ENCODE assay signal across 1 cellular context in the genomic region with DNA sequence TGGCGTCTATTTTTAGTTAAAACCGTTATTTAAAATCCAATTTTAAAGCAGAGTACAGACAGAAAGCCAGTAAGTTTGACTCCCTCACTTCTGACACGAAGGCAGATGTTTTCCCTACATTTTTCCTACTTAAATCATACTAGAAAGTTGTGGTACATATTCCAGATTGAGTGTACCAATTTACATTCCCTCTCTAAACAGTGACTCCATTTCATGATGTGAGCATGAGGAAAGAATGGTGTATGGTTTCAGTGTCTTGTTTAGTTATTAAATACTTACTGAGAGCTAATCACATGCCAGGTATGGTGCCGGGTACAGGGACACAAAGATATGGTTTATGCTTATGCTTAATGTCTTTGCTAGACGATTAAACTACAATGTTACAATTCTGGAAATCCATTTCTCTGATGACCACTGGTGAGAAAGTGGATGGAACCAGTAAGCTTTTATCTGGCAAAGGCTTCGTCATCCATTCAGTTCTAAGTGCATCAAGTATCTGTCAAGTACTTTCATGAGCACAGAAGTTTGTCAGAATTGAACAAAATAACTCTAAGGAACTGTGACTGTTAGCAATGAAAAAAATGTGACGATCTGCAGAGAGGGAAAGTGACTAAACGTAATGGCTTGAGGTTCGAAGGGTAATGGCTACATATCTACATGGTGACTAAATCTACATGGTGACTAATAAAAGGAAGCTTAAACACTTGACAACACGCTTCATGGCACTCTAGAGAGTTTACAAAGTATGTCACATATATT.
TF ChIP-seq lines count a peak whose summit lies in the region.

No MANE protein-coding gene starts in this region.

TF ChIP-seq in HepG2, 621 proteins besides CTCF, POLR2A, EP300 and RAD21 (continued from another document):
- TF ChIP-seq ZMAT5 (CRISPR knock-in tag; IDR thresholded peaks at IDR 0.05; ENCODE audit: borderline replicate concordance, low read depth) (no peak), ZNF891 (CRISPR knock-in tag; IDR thresholded peaks at IDR 0.05) (no peak), RARG (CRISPR knock-in tag; IDR thresholded peaks at IDR 0.05; ENCODE audit: low read depth) (no peak), HDAC1 (CRISPR knock-in tag; IDR thresholded peaks at IDR 0.05) (no peak), HMGXB3 (CRISPR knock-in tag; IDR thresholded peaks at IDR 0.05; ENCODE audit: borderline replicate concordance) (no peak), ZBTB26 (CRISPR knock-in tag; IDR thresholded peaks at IDR 0.05; ENCODE audit: borderline replicate concordance) (no peak), ZNF644 (CRISPR knock-in tag; IDR thresholded peaks at IDR 0.05; ENCODE audit: low read depth) (no peak), MIXL1 (CRISPR knock-in tag; IDR thresholded peaks at IDR 0.05) (no peak), ZNF337 (CRISPR knock-in tag; IDR thresholded peaks at IDR 0.05; ENCODE audit: borderline replicate concordance, low read depth) (no peak), ZNF362 (CRISPR knock-in tag; IDR thresholded peaks at IDR 0.05; ENCODE audit: borderline replicate concordance) (no peak), ZNF20 (CRISPR knock-in tag; IDR thresholded peaks at IDR 0.05) (no peak), ZNF235 (CRISPR knock-in tag; IDR thresholded peaks at IDR 0.05; ENCODE audit: borderline replicate concordance) (no peak), MTF2 (CRISPR knock-in tag; IDR thresholded peaks at IDR 0.05; ENCODE audit: borderline replicate concordance) (no peak)
- TF ChIP-seq, protein P1, sequence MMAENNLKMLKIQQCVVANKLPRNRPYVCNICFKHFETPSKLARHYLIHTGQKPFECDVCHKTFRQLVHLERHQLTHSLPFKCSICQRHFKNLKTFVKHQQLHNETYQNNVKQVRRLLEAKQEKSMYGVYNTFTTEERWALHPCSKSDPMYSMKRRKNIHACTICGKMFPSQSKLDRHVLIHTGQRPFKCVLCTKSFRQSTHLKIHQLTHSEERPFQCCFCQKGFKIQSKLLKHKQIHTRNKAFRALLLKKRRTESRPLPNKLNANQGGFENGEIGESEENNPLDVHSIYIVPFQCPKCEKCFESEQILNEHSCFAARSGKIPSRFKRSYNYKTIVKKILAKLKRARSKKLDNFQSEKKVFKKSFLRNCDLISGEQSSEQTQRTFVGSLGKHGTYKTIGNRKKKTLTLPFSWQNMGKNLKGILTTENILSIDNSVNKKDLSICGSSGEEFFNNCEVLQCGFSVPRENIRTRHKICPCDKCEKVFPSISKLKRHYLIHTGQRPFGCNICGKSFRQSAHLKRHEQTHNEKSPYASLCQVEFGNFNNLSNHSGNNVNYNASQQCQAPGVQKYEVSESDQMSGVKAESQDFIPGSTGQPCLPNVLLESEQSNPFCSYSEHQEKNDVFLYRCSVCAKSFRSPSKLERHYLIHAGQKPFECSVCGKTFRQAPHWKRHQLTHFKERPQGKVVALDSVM (CRISPR knock-in tag; IDR thresholded peaks at IDR 0.05) = no peak
- TF ChIP-seq, protein P2, sequence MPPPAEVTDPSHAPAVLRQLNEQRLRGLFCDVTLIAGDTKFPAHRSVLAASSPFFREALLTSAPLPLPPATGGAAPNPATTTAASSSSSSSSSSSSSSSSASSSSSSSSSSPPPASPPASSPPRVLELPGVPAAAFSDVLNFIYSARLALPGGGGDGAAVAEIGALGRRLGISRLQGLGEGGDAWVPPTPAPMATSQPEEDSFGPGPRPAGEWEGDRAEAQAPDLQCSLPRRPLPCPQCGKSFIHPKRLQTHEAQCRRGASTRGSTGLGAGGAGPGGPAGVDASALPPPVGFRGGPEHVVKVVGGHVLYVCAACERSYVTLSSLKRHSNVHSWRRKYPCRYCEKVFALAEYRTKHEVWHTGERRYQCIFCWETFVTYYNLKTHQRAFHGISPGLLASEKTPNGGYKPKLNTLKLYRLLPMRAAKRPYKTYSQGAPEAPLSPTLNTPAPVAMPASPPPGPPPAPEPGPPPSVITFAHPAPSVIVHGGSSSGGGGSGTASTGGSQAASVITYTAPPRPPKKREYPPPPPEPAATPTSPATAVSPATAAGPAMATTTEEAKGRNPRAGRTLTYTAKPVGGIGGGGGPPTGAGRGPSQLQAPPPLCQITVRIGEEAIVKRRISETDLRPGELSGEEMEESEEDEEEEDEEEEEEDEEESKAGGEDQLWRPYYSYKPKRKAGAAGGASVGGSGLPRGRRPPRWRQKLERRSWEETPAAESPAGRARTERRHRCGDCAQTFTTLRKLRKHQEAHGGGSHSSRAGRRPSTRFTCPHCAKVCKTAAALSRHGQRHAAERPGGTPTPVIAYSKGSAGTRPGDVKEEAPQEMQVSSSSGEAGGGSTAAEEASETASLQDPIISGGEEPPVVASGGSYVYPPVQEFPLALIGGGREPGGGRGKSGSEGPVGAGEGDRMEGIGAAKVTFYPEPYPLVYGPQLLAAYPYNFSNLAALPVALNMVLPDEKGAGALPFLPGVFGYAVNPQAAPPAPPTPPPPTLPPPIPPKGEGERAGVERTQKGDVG (CRISPR knock-in tag; IDR thresholded peaks at IDR 0.05; ENCODE audit: borderline replicate concordance) = no peak
- TF ChIP-seq, protein P3, sequence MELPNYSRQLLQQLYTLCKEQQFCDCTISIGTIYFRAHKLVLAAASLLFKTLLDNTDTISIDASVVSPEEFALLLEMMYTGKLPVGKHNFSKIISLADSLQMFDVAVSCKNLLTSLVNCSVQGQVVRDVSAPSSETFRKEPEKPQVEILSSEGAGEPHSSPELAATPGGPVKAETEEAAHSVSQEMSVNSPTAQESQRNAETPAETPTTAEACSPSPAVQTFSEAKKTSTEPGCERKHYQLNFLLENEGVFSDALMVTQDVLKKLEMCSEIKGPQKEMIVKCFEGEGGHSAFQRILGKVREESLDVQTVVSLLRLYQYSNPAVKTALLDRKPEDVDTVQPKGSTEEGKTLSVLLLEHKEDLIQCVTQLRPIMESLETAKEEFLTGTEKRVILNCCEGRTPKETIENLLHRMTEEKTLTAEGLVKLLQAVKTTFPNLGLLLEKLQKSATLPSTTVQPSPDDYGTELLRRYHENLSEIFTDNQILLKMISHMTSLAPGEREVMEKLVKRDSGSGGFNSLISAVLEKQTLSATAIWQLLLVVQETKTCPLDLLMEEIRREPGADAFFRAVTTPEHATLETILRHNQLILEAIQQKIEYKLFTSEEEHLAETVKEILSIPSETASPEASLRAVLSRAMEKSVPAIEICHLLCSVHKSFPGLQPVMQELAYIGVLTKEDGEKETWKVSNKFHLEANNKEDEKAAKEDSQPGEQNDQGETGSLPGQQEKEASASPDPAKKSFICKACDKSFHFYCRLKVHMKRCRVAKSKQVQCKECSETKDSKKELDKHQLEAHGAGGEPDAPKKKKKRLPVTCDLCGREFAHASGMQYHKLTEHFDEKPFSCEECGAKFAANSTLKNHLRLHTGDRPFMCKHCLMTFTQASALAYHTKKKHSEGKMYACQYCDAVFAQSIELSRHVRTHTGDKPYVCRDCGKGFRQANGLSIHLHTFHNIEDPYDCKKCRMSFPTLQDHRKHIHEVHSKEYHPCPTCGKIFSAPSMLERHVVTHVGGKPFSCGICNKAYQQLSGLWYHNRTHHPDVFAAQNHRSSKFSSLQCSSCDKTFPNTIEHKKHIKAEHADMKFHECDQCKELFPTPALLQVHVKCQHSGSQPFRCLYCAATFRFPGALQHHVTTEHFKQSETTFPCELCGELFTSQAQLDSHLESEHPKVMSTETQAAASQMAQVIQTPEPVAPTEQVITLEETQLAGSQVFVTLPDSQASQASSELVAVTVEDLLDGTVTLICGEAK (IDR thresholded peaks at IDR 0.05) = no peak
- TF ChIP-seq, protein P3 (CRISPR knock-in tag; IDR thresholded peaks at IDR 0.05) = no peak
- TF ChIP-seq, protein P4, sequence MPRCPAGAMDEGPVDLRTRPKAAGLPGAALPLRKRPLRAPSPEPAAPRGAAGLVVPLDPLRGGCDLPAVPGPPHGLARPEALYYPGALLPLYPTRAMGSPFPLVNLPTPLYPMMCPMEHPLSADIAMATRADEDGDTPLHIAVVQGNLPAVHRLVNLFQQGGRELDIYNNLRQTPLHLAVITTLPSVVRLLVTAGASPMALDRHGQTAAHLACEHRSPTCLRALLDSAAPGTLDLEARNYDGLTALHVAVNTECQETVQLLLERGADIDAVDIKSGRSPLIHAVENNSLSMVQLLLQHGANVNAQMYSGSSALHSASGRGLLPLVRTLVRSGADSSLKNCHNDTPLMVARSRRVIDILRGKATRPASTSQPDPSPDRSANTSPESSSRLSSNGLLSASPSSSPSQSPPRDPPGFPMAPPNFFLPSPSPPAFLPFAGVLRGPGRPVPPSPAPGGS (CRISPR knock-in tag; IDR thresholded peaks at IDR 0.05) = no peak
- TF ChIP-seq, protein P5, sequence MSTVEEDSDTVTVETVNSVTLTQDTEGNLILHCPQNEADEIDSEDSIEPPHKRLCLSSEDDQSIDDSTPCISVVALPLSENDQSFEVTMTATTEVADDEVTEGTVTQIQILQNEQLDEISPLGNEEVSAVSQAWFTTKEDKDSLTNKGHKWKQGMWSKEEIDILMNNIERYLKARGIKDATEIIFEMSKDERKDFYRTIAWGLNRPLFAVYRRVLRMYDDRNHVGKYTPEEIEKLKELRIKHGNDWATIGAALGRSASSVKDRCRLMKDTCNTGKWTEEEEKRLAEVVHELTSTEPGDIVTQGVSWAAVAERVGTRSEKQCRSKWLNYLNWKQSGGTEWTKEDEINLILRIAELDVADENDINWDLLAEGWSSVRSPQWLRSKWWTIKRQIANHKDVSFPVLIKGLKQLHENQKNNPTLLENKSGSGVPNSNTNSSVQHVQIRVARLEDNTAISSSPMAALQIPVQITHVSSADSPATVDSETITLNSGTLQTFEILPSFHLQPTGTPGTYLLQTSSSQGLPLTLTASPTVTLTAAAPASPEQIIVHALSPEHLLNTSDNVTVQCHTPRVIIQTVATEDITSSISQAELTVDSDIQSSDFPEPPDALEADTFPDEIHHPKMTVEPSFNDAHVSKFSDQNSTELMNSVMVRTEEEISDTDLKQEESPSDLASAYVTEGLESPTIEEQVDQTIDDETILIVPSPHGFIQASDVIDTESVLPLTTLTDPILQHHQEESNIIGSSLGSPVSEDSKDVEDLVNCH (CRISPR knock-in tag; IDR thresholded peaks at IDR 0.05) = no peak
